In the genomic region with DNA sequence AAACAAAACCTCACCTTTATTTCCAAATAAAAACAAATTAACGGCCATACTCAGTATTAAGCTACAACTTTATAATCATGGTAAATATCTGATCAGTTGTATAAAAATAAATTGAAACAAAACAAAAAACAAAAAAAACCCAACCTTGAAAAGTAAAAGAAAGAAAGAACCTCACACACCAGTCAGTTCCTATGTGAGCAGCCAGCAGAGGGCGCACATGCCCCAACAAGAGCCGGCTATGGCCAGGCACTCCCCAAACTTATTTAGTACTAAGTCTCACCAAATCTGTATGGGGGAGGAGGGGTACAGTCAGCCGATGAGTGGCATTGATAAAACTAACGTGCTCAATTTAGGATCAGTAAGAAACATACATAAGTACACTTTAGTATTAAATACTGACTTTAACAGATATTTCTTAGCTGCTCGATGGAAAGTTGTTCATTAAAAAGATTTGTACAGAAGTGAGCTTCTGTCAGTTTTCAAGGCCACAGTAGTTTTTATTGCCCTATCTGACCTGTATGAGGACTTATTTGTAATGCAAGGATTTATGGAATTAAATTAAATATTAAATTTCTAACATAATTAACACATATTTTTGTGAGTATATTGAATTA, we compare ENCODE assay signal across 8 cellular contexts.
A peak's percentile ranks its signal among the peaks of the same experiment; 100 is the strongest.
DNase-seq lines count a peak whose midpoint lies in the region; TF ChIP-seq lines count a peak whose summit lies in the region.

No MANE protein-coding gene starts in this region.

- no peak overlapping the region for H2BK12ac ChIP-seq in H9 (ENCODE audit: insufficient read length, low read depth, low read length)

- H3K36me3 Mint-ChIP-seq in H9 (ENCODE audit: insufficient read depth in 1 of 3, low read depth in 3 of 3): no peaks in the 10 kb centered on the region

- no peak overlapping the region for H3K4ac ChIP-seq in H9 (ENCODE audit: low read depth, low read length)

- no peaks in the 10 kb centered on the region for H3K36me3 ChIP-seq in MG63
- no peaks in the 10 kb centered on the region for H3K36me3 ChIP-seq in SJSA1
- no peaks in the 10 kb centered on the region for H3K36me3 ChIP-seq in prostate gland
- no peaks in the 10 kb centered on the region for H3K36me3 ChIP-seq in vagina

- WGBS in H9 (ENCODE audit: extremely low coverage, insufficient read length, low lambda C conversion rate): 100% methylated on average over 1 of the region's 6 CpGs
- WGBS in prostate gland: 38% methylated on average over 6 of the region's 6 CpGs

- H3T11ph ChIP-seq in H9 (ENCODE audit: low read length): no peak overlapping the region

- H4K5ac ChIP-seq in H9 (ENCODE audit: insufficient read length, low read depth, low read length): no peak overlapping the region

- H3K4me3 ChIP-seq in MG63 (no peak overlapping the region), SJSA1 (no peak overlapping the region), prostate gland (no peak overlapping the region), vagina (no peak overlapping the region)

- TF ChIP-seq CTCF in H9 (conservative IDR thresholded peaks at IDR 0.05) (peak; percentile 98), prostate gland (IDR thresholded peaks at IDR 0.05) (peak; percentile 73 to 88 (median 80)), vagina (IDR thresholded peaks at IDR 0.05) (peak; percentile 67 to 92 (median 78))

- H3K9me3 ChIP-seq in H9 (ENCODE audit: control insufficient read depth, low read depth, low read length) (no peaks in the 10 kb centered on the region), MG63 (no peaks in the 10 kb centered on the region), SJSA1 (replicated peaks) (no peaks in the 10 kb centered on the region), prostate gland (no peaks in the 10 kb centered on the region), vagina (no peaks in the 10 kb centered on the region)

- H3K27ac ChIP-seq in H9 (ENCODE audit: insufficient read length, low read depth, low read length) (no peak overlapping the region), SJSA1 (no peak overlapping the region), prostate gland (no peak overlapping the region), vagina (peak overlapping the region; percentile 51)

- H3K27me3 Mint-ChIP-seq in H9 (ENCODE audit: low read depth): no peaks in the 10 kb centered on the region

- no peak overlapping the region for H3K4me2 ChIP-seq in H9 (ENCODE audit: insufficient read depth, insufficient read length, low read length)

- no peak overlapping the region for H3K56ac ChIP-seq in H9 (ENCODE audit: insufficient read length, low read depth, low read length)

- no peak overlapping the region for H2BK15ac ChIP-seq in H9 (ENCODE audit: low read depth, low read length)

- no peak overlapping the region for H3K23ac ChIP-seq in H9 (ENCODE audit: insufficient read length, low read depth, low read length)

- peak overlapping the region in 1 of 3 experiments; percentile 89; a peak in 3 of 7 replicates for H3K27ac Mint-ChIP-seq in H9

- H3K4me3 Mint-ChIP-seq in H9: no peak overlapping the region

- H3K18ac ChIP-seq in H9 (ENCODE audit: insufficient read length, low read depth, low read length): no peak overlapping the region

- TF ChIP-seq POLR2A in prostate gland (IDR thresholded peaks at IDR 0.05) (no peak), vagina (IDR thresholded peaks at IDR 0.05) (no peak)

- no peak overlapping the region for H2BK20ac ChIP-seq in H9 (ENCODE audit: low read depth, low read length, poor library complexity, severe bottlenecking)

- intact Hi-C loops in prostate gland (cut with DNase I): loop anchor here (5.0 to 10.0 kb wide), 4 partner anchors 73 to 1162 kb away; no protein-coding TSS in a partner anchor
- intact Hi-C loops in vagina (cut with DNase I): loop anchor here (10.0 kb wide), 3 partner anchors 181 to 1159 kb away; no protein-coding TSS in a partner anchor

- H3K79me1 ChIP-seq in H9 (ENCODE audit: insufficient read depth, low read depth, low read length, poor library complexity, severe bottlenecking): no peaks in the 10 kb centered on the region

- H3K9ac ChIP-seq in H9 (ENCODE audit: extremely low read depth, insufficient read length, low read length): no peak overlapping the region

- H2AK5ac ChIP-seq in H9 (ENCODE audit: insufficient read length, low read length): no peak overlapping the region

- H4K8ac ChIP-seq in H9 (replicated peaks; ENCODE audit: insufficient read length, low read depth, low read length): no peak overlapping the region

- DNase-seq in G401 (ENCODE audit: low spot score) (peak; percentile 89), H9 (peak; percentile 75), MG63 (peak; percentile 71), SJSA1 (ENCODE audit: low read depth in 1 of 2, low spot score in 2 of 2) (peak; percentile 69 to 81), glomerular visceral epithelial cell (ENCODE audit: extremely low spot score) (peak; percentile 79), prostate gland (ENCODE audit: low spot score) (peak; percentile 82), vagina (ENCODE audit: extremely low spot score in 2 of 2) (no peak)
- DNase-seq in activated naive CD4-positive, alpha-beta T cell treated with Interleukin-2 at 50 U/mL for 16 hours: peak; percentile 62

- in situ Hi-C loops in G401 (cut with HindIII; ENCODE audit: low sequenced_read_pairs): no loop called here

- peaks cover 7% of the 10 kb centered on the region for H3K4me1 ChIP-seq in H9 (ENCODE audit: insufficient read depth, low read length)
- H3K4me1 ChIP-seq in SJSA1 (replicated peaks): peaks cover 13% of the 10 kb centered on the region
- no peaks in the 10 kb centered on the region for H3K4me1 ChIP-seq in prostate gland (replicated peaks)
- H3K4me1 ChIP-seq in vagina: peaks cover 32% of the 10 kb centered on the region

- no peaks in the 10 kb centered on the region for H3K9me3 Mint-ChIP-seq in H9

- no peak overlapping the region for H2BK5ac ChIP-seq in H9 (ENCODE audit: insufficient read length, low read length)

- H3K23me2 ChIP-seq in H9 (ENCODE audit: insufficient read length, low read depth, low read length, poor library complexity, severe bottlenecking): no peaks in the 10 kb centered on the region

- H3K27me3 ChIP-seq in H9 (ENCODE audit: insufficient read depth, low read length) (no peaks in the 10 kb centered on the region), MG63 (no peaks in the 10 kb centered on the region), SJSA1 (replicated peaks) (no peaks in the 10 kb centered on the region), prostate gland (replicated peaks; ENCODE audit: insufficient read depth) (no peaks in the 10 kb centered on the region), vagina (no peaks in the 10 kb centered on the region)

- no peak overlapping the region for H3K14ac ChIP-seq in H9 (ENCODE audit: insufficient read depth, low read length)

- no peak overlapping the region for H2AFZ ChIP-seq in H9 (ENCODE audit: low read length)

- H3K4me1 Mint-ChIP-seq in H9: peaks cover 65 to 69% of the 10 kb centered on the region in 2 experiments

- H4K20me1 ChIP-seq in H9 (ENCODE audit: control insufficient read depth, insufficient read depth, insufficient read length): no peaks in the 10 kb centered on the region

- peaks cover 12% of the 10 kb centered on the region for H3K79me2 ChIP-seq in H9 (ENCODE audit: insufficient read depth, low read length)

- no peak overlapping the region for H4K91ac ChIP-seq in H9 (ENCODE audit: insufficient read length, low read depth, low read length)

- no peak overlapping the region for H2BK120ac ChIP-seq in H9 (ENCODE audit: low read depth, low read length, poor library complexity, severe bottlenecking)

Comparison
In these comparisons a context has a peak if more than half of its experiments do, and no peak if none do; other contexts are left out.
1. DNase-seq: peak in G401 (single experiment), H9 (single experiment), MG63 (single experiment), SJSA1 (2 of 2), activated naive CD4-positive, alpha-beta T cell treated with Interleukin-2 at 50 U/mL for 16 hours (single experiment), glomerular visceral epithelial cell (single experiment) and prostate gland (single experiment); none in vagina (0 of 2).
2. Peak in every context shown above with its lines, with median percentiles within 50 percentile points of each other: CTCF ChIP-seq.